1 cellular context compared by ENCODE assay signal in genomic region chr12:94831081-94831747, GRCh38.
TF ChIP-seq lines count a peak whose summit lies in the region.

No MANE protein-coding gene starts in this region.

TF ChIP-seq in GM12878, 131 proteins besides CTCF, POLR2A, EP300 and RAD21 (continued from another document and continues in another):
- peak; percentile 81; the same call in 1 of the 2 replicates for TF ChIP-seq ASH2L (IDR thresholded peaks at IDR 0.05; ENCODE audit: borderline replicate concordance, low read depth)
- peak; percentile 65 for TF ChIP-seq KLF5 (IDR thresholded peaks at IDR 0.05; ENCODE audit: partially characterized antibody)
- TF ChIP-seq RELB (IDR thresholded peaks at IDR 0.05; ENCODE audit: low read depth), result peak; percentile 99
- peak; percentile 92 for TF ChIP-seq NFIC (IDR thresholded peaks at IDR 0.05; ENCODE audit: low read depth, low read length)
- TF ChIP-seq KDM1A (IDR thresholded peaks at IDR 0.05; ENCODE audit: borderline replicate concordance), result no peak
- TF ChIP-seq GATAD2B (conservative IDR thresholded peaks at IDR 0.05; ENCODE audit: low read depth), result peak; percentile 89
- no peak; the same call in 1 of the 2 replicates for TF ChIP-seq USF2 (IDR thresholded peaks at IDR 0.05; ENCODE audit: borderline replicate concordance, low read depth, low read length)
- TF ChIP-seq CEBPB (IDR thresholded peaks at IDR 0.05; ENCODE audit: borderline replicate concordance in 1 of 2, low read depth in 2 of 2, low read length in 2 of 2), result no peak
- TF ChIP-seq EED (IDR thresholded peaks at IDR 0.05; ENCODE audit: low read depth), result peak; percentile 90
- no peak; the same call in 1 of the 2 replicates for TF ChIP-seq ZBED1 (IDR thresholded peaks at IDR 0.05; ENCODE audit: borderline replicate concordance)
- peak; percentile 76; the same call in 1 of the 2 replicates for TF ChIP-seq HDGF (IDR thresholded peaks at IDR 0.05)
- peak; percentile 57 for TF ChIP-seq E2F8 (IDR thresholded peaks at IDR 0.05; ENCODE audit: low read depth, partially characterized antibody)
- TF ChIP-seq BCL3 (IDR thresholded peaks at IDR 0.05; ENCODE audit: borderline replicate concordance, insufficient read depth, low read depth, low read length, poor library complexity, severe bottlenecking), result peak; percentile 81
- 0 out of 2 replicates have a peak, but pooled peaks have one; percentile 37 for TF ChIP-seq E2F4 (IDR thresholded peaks at IDR 0.05; ENCODE audit: low read depth, low read length)
- TF ChIP-seq ZNF24 (IDR thresholded peaks at IDR 0.05), result peak; percentile 66
- peak; percentile 89 for TF ChIP-seq FOXM1 (IDR thresholded peaks at IDR 0.05; ENCODE audit: low read depth, low read length)
- TF ChIP-seq HSF1 (IDR thresholded peaks at IDR 0.05; ENCODE audit: low read depth, low read length), result no peak
- peak; percentile 40; the same call in 1 of the 2 replicates for TF ChIP-seq YY1 (IDR thresholded peaks at IDR 0.05; ENCODE audit: low read depth, low read length)
- no peak for TF ChIP-seq E4F1 (IDR thresholded peaks at IDR 0.05; ENCODE audit: borderline replicate concordance, partially characterized antibody)
- TF ChIP-seq MEF2A (IDR thresholded peaks at IDR 0.05; ENCODE audit: insufficient read depth, low read depth, low read length), result peak; percentile 88
- no peak for TF ChIP-seq BRCA1 (IDR thresholded peaks at IDR 0.05; ENCODE audit: low read depth, low read length)
- TF ChIP-seq JUND (IDR thresholded peaks at IDR 0.05; ENCODE audit: low read depth, low read length), result no peak
- peak; percentile 99 to 100 for TF ChIP-seq IKZF2 (IDR thresholded peaks at IDR 0.05)
- peak; percentile 36; the same call in 1 of the 2 replicates for TF ChIP-seq BMI1 (IDR thresholded peaks at IDR 0.05; ENCODE audit: borderline replicate concordance)
- TF ChIP-seq ZBTB11 (CRISPR knock-in tag; IDR thresholded peaks at IDR 0.05), result no peak
- TF ChIP-seq TARDBP (IDR thresholded peaks at IDR 0.05; ENCODE audit: borderline replicate concordance), result no peak; the same call in 1 of the 2 replicates
- TF ChIP-seq SMAD1 (IDR thresholded peaks at IDR 0.05; ENCODE audit: low read depth, partially characterized antibody), result peak; percentile 87
- TF ChIP-seq ZNF687 (IDR thresholded peaks at IDR 0.05), result peak; percentile 97
- peak; percentile 96 for TF ChIP-seq DPF2 (IDR thresholded peaks at IDR 0.05)
- peak; percentile 75 for TF ChIP-seq CREM (IDR thresholded peaks at IDR 0.05; ENCODE audit: low read depth)
- TF ChIP-seq POLR2AphosphoS2 (IDR thresholded peaks at IDR 0.05; ENCODE audit: low read depth, low read length), result peak; percentile 19; the same call in 1 of the 2 replicates
- TF ChIP-seq SIN3A (IDR thresholded peaks at IDR 0.05; ENCODE audit: low read depth, low read length), result no peak
- peak; percentile 93 for TF ChIP-seq MTA2 (IDR thresholded peaks at IDR 0.05; ENCODE audit: low read depth)
- TF ChIP-seq GABPA (IDR thresholded peaks at IDR 0.05; ENCODE audit: low read depth), result peak; percentile 65; the same call in 1 of the 2 replicates
- TF ChIP-seq CREB1 (IDR thresholded peaks at IDR 0.05; ENCODE audit: low read depth), result peak; percentile 72
- peak; percentile 89 for TF ChIP-seq ATF2 (IDR thresholded peaks at IDR 0.05; ENCODE audit: low read length)
- TF ChIP-seq STAT1 (conservative IDR thresholded peaks at IDR 0.05), result no peak
- TF ChIP-seq IKZF1 (conservative IDR thresholded peaks at IDR 0.05), result peak; percentile 99
- peak; percentile 97 for TF ChIP-seq CBX5 (IDR thresholded peaks at IDR 0.05; ENCODE audit: low read depth)
